In genomic region chrX:15751160-15751819, GRCh38 we compare ENCODE assay signal across 9 cellular contexts. TPM values are rescaled to one million over a fixed set of nuclear protein-coding genes. Genes with fewer than 3 reads are reported as not detected.
A peak's percentile ranks its signal among the peaks of the same experiment; 100 is the strongest.
DNase-seq lines count a peak whose midpoint lies in the region; ATAC-seq and TF ChIP-seq lines count a peak whose summit lies in the region.
"Had no signal": no experiment of that assay in that cellular context is flagged by ENCODE, and none has a peak within 500 bp of the region (broad histone marks: within the 10 kb centered on the region; RNA-seq: fewer than 3 reads in every experiment).

No MANE protein-coding gene starts in this region.

- peak overlapping the region; percentile 59 for H3K4me3 Mint-ChIP-seq in activated naive CD8-positive, alpha-beta T cell treated with anti-CD3 and anti-CD28 coated beads for 36 hours

- H3K4me1 ChIP-seq in lower lobe of right lung, result peaks cover 16% of the 10 kb centered on the region

- POLR2A ChIA-PET in HEK293T (lab: Yijun Ruan, JAX), result no interaction called here
- POLR2A ChIA-PET in RWPE1 (lab: Yijun Ruan, JAX; ENCODE audit: low non-redundant PET), result no interaction called here

- CTCF ChIA-PET in HEK293T (lab: Yijun Ruan, JAX) (no interaction called here), RWPE1 (lab: Yijun Ruan, JAX) (no interaction called here)

- H3K9me3 ChIP-seq in lower lobe of right lung, result no peaks in the 10 kb centered on the region

- ATAC-seq in lower lobe of right lung, result peak; percentile 76 to 79

- H3K27me3 ChIP-seq in lower lobe of right lung (ENCODE audit: low read depth), result no peaks in the 10 kb centered on the region

- no peaks in the 10 kb centered on the region for H3K36me3 ChIP-seq in lower lobe of right lung

- intact Hi-C loops in lower lobe of right lung (cut with DNase I), result no loop called here

- no peaks in the 10 kb centered on the region for H3K27me3 Mint-ChIP-seq in activated naive CD8-positive, alpha-beta T cell treated with anti-CD3 and anti-CD28 coated beads for 36 hours

- H3K4me3 ChIP-seq in lower lobe of right lung, result no peak overlapping the region

- H3K4me1 Mint-ChIP-seq in activated naive CD8-positive, alpha-beta T cell treated with anti-CD3 and anti-CD28 coated beads for 36 hours, result peaks cover 56% of the 10 kb centered on the region

- H3K27ac Mint-ChIP-seq in activated naive CD8-positive, alpha-beta T cell treated with anti-CD3 and anti-CD28 coated beads for 36 hours, result peak overlapping the region; percentile 92

- H3K27ac ChIP-seq in 22Rv1 (peak overlapping the region; percentile 54), lower lobe of right lung (peak overlapping the region; percentile 81), RWPE1 (no peak overlapping the region)
- H3K27ac ChIP-seq: KMS-11 had no signal

- TF ChIP-seq CTCF in 22Rv1 (IDR thresholded peaks at IDR 0.05) (no peak), lower lobe of right lung (IDR thresholded peaks at IDR 0.05) (no peak), RWPE1 (conservative IDR thresholded peaks at IDR 0.05; ENCODE audit: low read depth) (no peak), GM20000 (IDR thresholded peaks at IDR 0.05; ENCODE audit: extremely low read depth, missing control alignments) (no peak)

- no peaks in the 10 kb centered on the region for H3K9me3 Mint-ChIP-seq in activated naive CD8-positive, alpha-beta T cell treated with anti-CD3 and anti-CD28 coated beads for 36 hours

- DNase-seq in HEK293T (ENCODE audit: extremely low spot score) (no peak), lower lobe of right lung (no peak), RWPE1 (ENCODE audit: low spot score) (no peak), NCI-H524 (lab: John Stamatoyannopoulos, UW) (no peak), GM20000 (ENCODE audit: low spot score) (no peak), inferior parietal cortex (ENCODE audit: extremely low spot score) (no peak)
- no peak for DNase-seq in activated naive CD8-positive, alpha-beta T cell treated with anti-CD3 and anti-CD28 coated beads for 36 hours

- H3K36me3 Mint-ChIP-seq in activated naive CD8-positive, alpha-beta T cell treated with anti-CD3 and anti-CD28 coated beads for 36 hours, result peaks cover 18% of the 10 kb centered on the region

TF ChIP-seq in HEK293T, 16 proteins besides CTCF, POLR2A, EP300 and RAD21:
- TF ChIP-seq, protein P1, sequence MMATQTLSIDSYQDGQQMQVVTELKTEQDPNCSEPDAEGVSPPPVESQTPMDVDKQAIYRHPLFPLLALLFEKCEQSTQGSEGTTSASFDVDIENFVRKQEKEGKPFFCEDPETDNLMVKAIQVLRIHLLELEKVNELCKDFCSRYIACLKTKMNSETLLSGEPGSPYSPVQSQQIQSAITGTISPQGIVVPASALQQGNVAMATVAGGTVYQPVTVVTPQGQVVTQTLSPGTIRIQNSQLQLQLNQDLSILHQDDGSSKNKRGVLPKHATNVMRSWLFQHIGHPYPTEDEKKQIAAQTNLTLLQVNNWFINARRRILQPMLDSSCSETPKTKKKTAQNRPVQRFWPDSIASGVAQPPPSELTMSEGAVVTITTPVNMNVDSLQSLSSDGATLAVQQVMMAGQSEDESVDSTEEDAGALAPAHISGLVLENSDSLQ (IDR thresholded peaks at IDR 0.05), result no peak
- TF ChIP-seq TARDBP (IDR thresholded peaks at IDR 0.05) (no peak), FOXK2 (IDR thresholded peaks at IDR 0.05) (no peak), SP1 (IDR thresholded peaks at IDR 0.05) (no peak), CTBP1 (IDR thresholded peaks at IDR 0.05; ENCODE audit: borderline replicate concordance) (0 out of 2 replicates have a peak, but pooled peaks have one; percentile 30)
TF ChIP-seq in HEK293T: peak in this region for 1.

RNA-seq across cellular contexts. Expression of gene CA5B, which starts 13.2 kb away (rescaled TPM):
- 1 to 10 TPM; 5.4 to 5.9 TPM for total RNA-seq in activated naive CD8-positive, alpha-beta T cell treated with anti-CD3 and anti-CD28 coated beads for 36 hours
- 12.6 TPM for total RNA-seq in lower lobe of right lung

RNA-seq across cellular contexts. Expression of gene ZRSR2, which starts 39.0 kb away (rescaled TPM):
- total RNA-seq in activated naive CD8-positive, alpha-beta T cell treated with anti-CD3 and anti-CD28 coated beads for 36 hours, result 10 to 100 TPM; 11.2 to 12.5 TPM
- total RNA-seq in lower lobe of right lung, result 11.3 TPM
